ENCODE assay signal across 15 cellular contexts in the genomic region with DNA sequence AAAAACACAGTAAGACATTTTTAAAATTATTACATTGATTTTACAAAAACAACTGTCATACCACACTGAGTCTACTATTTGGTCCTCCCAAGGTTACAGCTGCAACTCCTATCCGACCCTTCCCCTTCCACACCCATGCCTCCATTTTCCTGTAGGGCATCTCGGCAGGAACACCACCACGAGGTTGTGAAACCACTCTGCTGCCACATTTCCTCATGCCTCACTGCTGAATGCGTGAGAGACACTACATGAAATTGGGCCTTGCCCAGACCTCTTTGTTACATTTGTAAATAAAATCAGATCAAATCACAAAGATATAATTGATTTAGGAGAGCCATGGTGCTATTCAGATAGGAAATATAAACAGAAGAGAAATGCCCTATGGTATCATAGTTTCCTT. TPM values are rescaled to one million over a fixed set of nuclear protein-coding genes. Genes with fewer than 3 reads are reported as not detected.
DNase-seq lines count a peak whose midpoint lies in the region; TF ChIP-seq lines count a peak whose summit lies in the region.
"Had no signal": no experiment of that assay in that cellular context is flagged by ENCODE, and none has a peak within 500 bp of the region (broad histone marks: within the 10 kb centered on the region; RNA-seq: fewer than 3 reads in every experiment).

No MANE protein-coding gene starts in this region.

- no peak for TF ChIP-seq POLR2A in transverse colon (IDR thresholded peaks at IDR 0.05)
- no peak for TF ChIP-seq POLR2A in thyroid gland (IDR thresholded peaks at IDR 0.05)

- H3K27me3 ChIP-seq in transverse colon (no peaks in the 10 kb centered on the region), thyroid gland (no peaks in the 10 kb centered on the region)
- H3K27me3 ChIP-seq: cardiac muscle cell had no signal

- intact Hi-C loops in transverse colon (cut with DNase I; ENCODE audit: low total_unique reads), result loop anchor here (5.0 kb wide), 1 partner anchor 598 kb away; no protein-coding TSS in a partner anchor
- intact Hi-C loops in thyroid gland (cut with DNase I), result no loop called here
- intact Hi-C loops in posterior vena cava (cut with DNase I), result no loop called here

- peaks cover 0 to 3% of the 10 kb centered on the region in 2 donors for H3K9me3 ChIP-seq in transverse colon
- H3K9me3 ChIP-seq in thyroid gland, result no peaks in the 10 kb centered on the region

- H3K4me1 ChIP-seq in transverse colon (peaks cover 12 to 46% (median 23%) of the 10 kb centered on the region in 4 donors), thyroid gland (peaks cover 13 to 15% of the 10 kb centered on the region in 2 donors)

- DNase-seq in NCI-H748 (lab: John Stamatoyannopoulos, UW; ENCODE audit: unreplicated experiment) (peak; percentile 1), NCI-H748 treated with DMSO at 0.1 percent for 48 hours (lab: John Stamatoyannopoulos, UW) (no peak), RPMI7951 (ENCODE audit: low read depth) (peak; percentile 33), fibroblast of villous mesenchyme (ENCODE audit: low read depth) (peak; percentile 12), transverse colon (peak; percentile 13), thyroid gland (no peak), posterior vena cava (ENCODE audit: low spot score) (no peak), cerebellar nuclear complex (lab: John Stamatoyannopoulos, UW) (no peak)
- DNase-seq: activated CD4-positive, alpha-beta memory T cell treated with anti-CD3 and anti-CD28 coated beads for 36 hours; activated gamma-delta T cell treated with Interleukin-2 at 50 U/mL for 16 hours; KBM-7; NCI-H1930; OCI-M1; stimulated activated CD4-positive, alpha-beta T cell treated with anti-CD3 and anti-CD28 coated beads, Interleukin-15, amount 100 ng/mL, for 24 hours had no signal

- H3K36me3 ChIP-seq in transverse colon (no peaks in the 10 kb centered on the region), thyroid gland (no peaks in the 10 kb centered on the region)
- H3K36me3 ChIP-seq: cardiac muscle cell had no signal

- WGBS in transverse colon (ENCODE audit: low coverage in 1 of 2), 2 donors, result 32 to 42% methylated on average over 3 to 4 of the region's 4 CpGs
- 69 to 86% methylated on average over 4 of the region's 4 CpGs for WGBS in thyroid gland, 2 donors

- TF ChIP-seq EP300 in transverse colon (IDR thresholded peaks at IDR 0.05; ENCODE audit: low read depth), result no peak

- H3K4me3 ChIP-seq in fibroblast of villous mesenchyme (ENCODE audit: low read depth, low read length) (no peak overlapping the region), transverse colon (no peak overlapping the region), thyroid gland (replicated peaks in 1 of 3) (no peak overlapping the region)
- H3K4me3 ChIP-seq: cardiac muscle cell had no signal

- peak overlapping the region; percentile 21 to 63 (median 38) for H3K27ac ChIP-seq in transverse colon
- H3K27ac ChIP-seq in thyroid gland, result no peak overlapping the region
- H3K27ac ChIP-seq: cardiac muscle cell had no signal

- no peak for TF ChIP-seq CTCF in fibroblast of villous mesenchyme (IDR thresholded peaks at IDR 0.05; ENCODE audit: insufficient read depth, low read depth, low read length)
- TF ChIP-seq CTCF in transverse colon (IDR thresholded peaks at IDR 0.05), result no peak
- TF ChIP-seq CTCF in thyroid gland (IDR thresholded peaks at IDR 0.05), result no peak

- in situ Hi-C loops in transverse colon (cut with MboI; ENCODE audit: low pct_ligation_motif_present in 1 of 4, low pct_unique_long_range_greater_than_20kb in 1 of 4, low sequenced_read_pairs in 3 of 4), result no loop called here

RNA-seq across cellular contexts. Expression of gene ARHGAP32, which starts 2.0 kb away (rescaled TPM):
- 5.9 and 8.9 TPM in 2 replicates for total RNA-seq in RPMI7951 (2014; rRNA removed; shearing (Covaris generic))
- total RNA-seq in fibroblast of villous mesenchyme, result 9.5 and 14.8 TPM in 2 replicates
- 10 to 100 TPM; 66.9 to 86.9 (median 74.8) TPM for total RNA-seq in transverse colon
- total RNA-seq in thyroid gland, result 10 to 100 TPM; 13.5 to 21.9 (median 20.2) TPM
- total RNA-seq in posterior vena cava, result 10 to 100 TPM in 1 of 2 donors, 1 to 10 TPM in 1; 9.9 to 14.5 TPM

Comparison
In these comparisons a context has a peak if more than half of its experiments do, and no peak if none do; other contexts are left out.
1. DNase-seq: peak in NCI-H748 (single experiment), RPMI7951 (single experiment), fibroblast of villous mesenchyme (single experiment) and transverse colon (single experiment); none in NCI-H748 treated with DMSO at 0.1 percent for 48 hours (single experiment), thyroid gland (0 of 2), posterior vena cava (single experiment) and cerebellar nuclear complex (0 of 2).
2. H3K27ac ChIP-seq: peak in transverse colon (4 of 4); none in thyroid gland (0 of 3).